16 cellular contexts compared by ENCODE assay signal in genomic region chr12:102503056-102503681, GRCh38. TPM values are rescaled to one million over a fixed set of nuclear protein-coding genes. Genes with fewer than 3 reads are reported as not detected.
DNase-seq lines count a peak whose midpoint lies in the region; ATAC-seq and TF ChIP-seq lines count a peak whose summit lies in the region.
"Had no signal": no experiment of that assay in that cellular context is flagged by ENCODE, and none has a peak within 500 bp of the region (broad histone marks: within the 10 kb centered on the region; RNA-seq: fewer than 3 reads in every experiment).

No MANE protein-coding gene starts in this region.

- no peaks in the 10 kb centered on the region for H3K79me2 ChIP-seq in hepatocyte

- 67 to 78% (median 74%) methylated on average over 2 of the region's 2 CpGs for WGBS in heart left ventricle, 4 donors
- 68% methylated on average over 2 of the region's 2 CpGs for WGBS in hepatocyte (ENCODE audit: low lambda C conversion rate, missing lambda C conversion rate)

- no peak for TF ChIP-seq CTCF in heart left ventricle (IDR thresholded peaks at IDR 0.05)
- no peak for TF ChIP-seq CTCF in upper lobe of right lung (IDR thresholded peaks at IDR 0.05)
- TF ChIP-seq CTCF in hepatocyte (IDR thresholded peaks at IDR 0.05; ENCODE audit: poor library complexity) = no peak

- ATAC-seq in heart left ventricle (peak in 3 of 4 donors; percentile 37 to 49 (median 42)), HG02885 (IDR thresholded peaks at IDR 0.05; ENCODE audit: poor library complexity, unreplicated experiment) (peak; percentile 73), upper lobe of right lung (peak; percentile 73), HG02571 (IDR thresholded peaks at IDR 0.05; ENCODE audit: unreplicated experiment) (no peak)
- ATAC-seq: A549 had no signal

- H3K36me3 Mint-ChIP-seq in activated T-helper 2 cell treated with anti-CD3 and anti-CD28 coated beads, Interferon-gamma antibody, Interleukin-2, Interleukin-4, amounts not matched to agents 10 μg/mL and 5 μg/mL and 100 μg/mL, durations not matched to agents 14 hours and 24 hours and 36 hours (ENCODE audit: low read depth) = no peaks in the 10 kb centered on the region

- peaks cover 0 to 17% (median 0%) of the 10 kb centered on the region in 12 donors for H3K9me3 ChIP-seq in heart left ventricle
- no peaks in the 10 kb centered on the region for H3K9me3 ChIP-seq in upper lobe of right lung
- H3K9me3 ChIP-seq in hepatocyte (ENCODE audit: low read depth) = no peaks in the 10 kb centered on the region
- H3K9me3 ChIP-seq: A549, suprapubic skin had no signal

- H3K4me2 ChIP-seq in hepatocyte = no peak overlapping the region
- H3K4me2 ChIP-seq: A549 had no signal

- H4K20me1 ChIP-seq in hepatocyte (ENCODE audit: insufficient read depth, poor library complexity, severe bottlenecking) = no peaks in the 10 kb centered on the region

- H3K27me3 Mint-ChIP-seq in activated T-helper 2 cell treated with anti-CD3 and anti-CD28 coated beads, Interferon-gamma antibody, Interleukin-2, Interleukin-4, amounts not matched to agents 10 μg/mL and 5 μg/mL and 100 μg/mL, durations not matched to agents 14 hours and 24 hours and 36 hours (ENCODE audit: low read depth) = peaks cover 16% of the 10 kb centered on the region

- intact Hi-C loops in heart left ventricle (cut with DNase I) (no loop called here), cardiac septum (cut with DNase I) (no loop called here), upper lobe of right lung (cut with DNase I) (no loop called here)
- intact Hi-C loops in activated T-helper 2 cell treated with anti-CD3 and anti-CD28 coated beads, Interferon-gamma antibody, Interleukin-2, Interleukin-4, amounts not matched to agents 10 μg/mL and 5 μg/mL and 100 μg/mL, durations not matched to agents 14 hours and 24 hours and 36 hours (cut with micrococcal nuclease) = no loop called here

- H3K27ac Mint-ChIP-seq in activated T-helper 2 cell treated with anti-CD3 and anti-CD28 coated beads, Interferon-gamma antibody, Interleukin-2, Interleukin-4, amounts not matched to agents 10 μg/mL and 5 μg/mL and 100 μg/mL, durations not matched to agents 14 hours and 24 hours and 36 hours = no peak overlapping the region

- H3K4me3 Mint-ChIP-seq in activated T-helper 2 cell treated with anti-CD3 and anti-CD28 coated beads, Interferon-gamma antibody, Interleukin-2, Interleukin-4, amounts not matched to agents 10 μg/mL and 5 μg/mL and 100 μg/mL, durations not matched to agents 14 hours and 24 hours and 36 hours (ENCODE audit: low read depth) = no peak overlapping the region

- no peaks in the 10 kb centered on the region for H3K36me3 ChIP-seq in heart left ventricle
- no peaks in the 10 kb centered on the region for H3K36me3 ChIP-seq in upper lobe of right lung
- H3K36me3 ChIP-seq in hepatocyte (replicated peaks; ENCODE audit: insufficient read depth, low read depth) = no peaks in the 10 kb centered on the region
- H3K36me3 ChIP-seq: suprapubic skin had no signal

- H3K9me2 ChIP-seq in hepatocyte (replicated peaks; ENCODE audit: insufficient read depth) = no peaks in the 10 kb centered on the region

- DNase-seq in heart left ventricle (no peak), cardiac septum (ENCODE audit: low spot score) (no peak), NOMO-1 treated with dmso at 0.1 percent for 144 hours (lab: John Stamatoyannopoulos, UW; ENCODE audit: unreplicated experiment) (peak; percentile 86), upper lobe of right lung (no peak), hepatocyte (ENCODE audit: low spot score) (no peak)
- no peak for DNase-seq in activated T-helper 2 cell treated with anti-CD3 and anti-CD28 coated beads, Interferon-gamma antibody, Interleukin-2, Interleukin-4, amounts not matched to agents 10 μg/mL and 5 μg/mL and 100 μg/mL, durations not matched to agents 14 hours and 24 hours and 36 hours (ENCODE audit: low spot score)
- DNase-seq: activated CD4-positive, alpha-beta T cell treated with anti-CD3 and anti-CD28 coated beads for 1 hour; activated naive CD4-positive, alpha-beta T cell treated with anti-CD3 and anti-CD28 coated beads, Interleukin-2, amount 50 U/mL, for 16 hours; left cardiac atrium; NCI-H2107; stimulated activated CD4-positive, alpha-beta T cell treated with anti-CD3 and anti-CD28 coated beads, Interleukin-1b, Interleukin-23, amount 100 ng/mL, for 48 hours had no signal

- H3K9me3 Mint-ChIP-seq in activated T-helper 2 cell treated with anti-CD3 and anti-CD28 coated beads, Interferon-gamma antibody, Interleukin-2, Interleukin-4, amounts not matched to agents 10 μg/mL and 5 μg/mL and 100 μg/mL, durations not matched to agents 14 hours and 24 hours and 36 hours = peaks cover 6% of the 10 kb centered on the region

- H3K27me3 ChIP-seq in heart left ventricle (no peaks in the 10 kb centered on the region), upper lobe of right lung (no peaks in the 10 kb centered on the region), hepatocyte (no peaks in the 10 kb centered on the region)
- H3K27me3 ChIP-seq: suprapubic skin had no signal

- H3K4me1 ChIP-seq in heart left ventricle (peaks cover 0 to 44% (median 0%) of the 10 kb centered on the region in 12 donors), upper lobe of right lung (no peaks in the 10 kb centered on the region), hepatocyte (ENCODE audit: insufficient read depth) (no peaks in the 10 kb centered on the region)
- H3K4me1 ChIP-seq: A549 had no signal

- H2AFZ ChIP-seq in hepatocyte = no peak overlapping the region

- H3K4me1 Mint-ChIP-seq in activated T-helper 2 cell treated with anti-CD3 and anti-CD28 coated beads, Interferon-gamma antibody, Interleukin-2, Interleukin-4, amounts not matched to agents 10 μg/mL and 5 μg/mL and 100 μg/mL, durations not matched to agents 14 hours and 24 hours and 36 hours (ENCODE audit: low read depth) = no peaks in the 10 kb centered on the region

- no peak overlapping the region for H3K4me3 ChIP-seq in heart left ventricle
- no peak overlapping the region for H3K4me3 ChIP-seq in upper lobe of right lung
- H3K4me3 ChIP-seq in hepatocyte = no peak overlapping the region
- H3K4me3 ChIP-seq: A549, suprapubic skin had no signal

- H3K27ac ChIP-seq in heart left ventricle = peak overlapping the region in 2 of 12 donors; percentile 9 to 83
- H3K27ac ChIP-seq in upper lobe of right lung = no peak overlapping the region
- H3K27ac ChIP-seq in hepatocyte = no peak overlapping the region
- H3K27ac ChIP-seq: A549, suprapubic skin had no signal

- no peak for TF ChIP-seq POLR2A in heart left ventricle (IDR thresholded peaks at IDR 0.05)

RNA-seq across cellular contexts. Expression of gene IGF1, which starts 22.8 kb away (rescaled TPM):
- total RNA-seq in heart left ventricle = 10 to 100 TPM in 7 of 9 donors, 1 to 10 TPM in 2; 5.2 to 30.3 (median 15.6) TPM
- 1 to 10 TPM; 1.9 to 3.9 TPM for polyA plus RNA-seq in heart left ventricle
- total RNA-seq in cardiac septum = 20.1 TPM
- 6.0 TPM for total RNA-seq in upper lobe of right lung
- total RNA-seq in activated T-helper 2 cell treated with anti-CD3 and anti-CD28 coated beads, Interferon-gamma antibody, Interleukin-2, Interleukin-4, amounts not matched to agents 10 μg/mL and 5 μg/mL and 100 μg/mL, durations not matched to agents 14 hours and 24 hours and 36 hours = 1.6 and 2.0 TPM in 2 replicates
- total RNA-seq in hepatocyte = 9.7 and 10.0 TPM in 2 replicates
- polyA plus RNA-seq in hepatocyte = 8.2 and 12.0 TPM in 2 replicates
- total RNA-seq: G401 had no signal
